In the genomic region with DNA sequence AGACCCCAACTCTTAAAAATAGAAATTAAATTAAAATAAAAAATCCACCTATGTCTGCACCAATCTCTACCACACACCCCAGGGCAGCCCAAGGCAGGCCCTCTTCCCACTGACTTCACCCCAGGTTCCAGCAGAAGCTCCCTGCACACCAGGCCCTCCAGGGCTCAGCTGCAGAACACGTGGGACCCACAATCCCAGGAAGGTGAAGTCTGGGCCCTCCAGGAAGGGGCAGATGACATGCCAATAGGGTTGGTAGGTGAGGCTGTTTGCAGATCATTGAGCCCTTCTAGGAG, we compare ENCODE assay signal across 32 cellular contexts. TPM values are rescaled to one million over a fixed set of nuclear protein-coding genes. Genes with fewer than 3 reads are reported as not detected.
"Had no signal": no experiment of that assay in that cellular context is flagged by ENCODE, and none has a peak within 500 bp of the region (broad histone marks: within the 10 kb centered on the region; RNA-seq: fewer than 3 reads in every experiment).

No MANE protein-coding gene starts in this region.

- H3K36me3 ChIP-seq: gastroesophageal sphincter, heart left ventricle, left lung, pancreas, right lobe of liver, stomach, tibial artery had no signal

- H2AFZ ChIP-seq: hepatocyte had no signal

- H3K9me3 ChIP-seq: gastroesophageal sphincter, heart left ventricle, left lung, pancreas, right lobe of liver, stomach, testis, tibial artery had no signal

- H3K4me2 ChIP-seq: hepatocyte, smooth muscle cell had no signal

- ATAC-seq: esophagus mucosa; gastroesophageal sphincter; heart left ventricle; left cardiac atrium; left lung; naive thymus-derived CD8-positive, alpha-beta T cell; pancreas; right lobe of liver had no signal

- H3K4me1 ChIP-seq: gastroesophageal sphincter, heart left ventricle, left lung, pancreas, right lobe of liver, stomach, tibial artery had no signal

- H3K27me3 ChIP-seq: hepatocyte, pancreas, right lobe of liver, testis had no signal

- H3K79me2 ChIP-seq: hepatocyte had no signal

- H3K27ac ChIP-seq: epithelial cell of prostate, gastroesophageal sphincter, heart left ventricle, hepatocyte, left lung, pancreas, right lobe of liver, stomach, testis, tibial artery had no signal

- DNase-seq: effector CD8-positive, alpha-beta T cell; endodermal cell; foreskin fibroblast; left cardiac atrium; mammary epithelial cell; mesendoderm; nephron progenitor cell; occipital lobe; stimulated activated CD4-positive, alpha-beta T cell treated with anti-CD3 and anti-CD28 coated beads, Interleukin-12 subunit alpha, Interleukin-12 subunit beta, amount 100 ng/mL, for 4 hours; stimulated activated CD4-positive, alpha-beta T cell treated with anti-CD3 and anti-CD28 coated beads, Interleukin-1b, Interleukin-23, amount 100 ng/mL, for 48 hours; stimulated activated CD4-positive, alpha-beta T cell treated with anti-CD3 and anti-CD28 coated beads, Interleukin-4, amount 100 ng/mL, for 1 hour; stimulated activated CD8-positive, alpha-beta memory T cell treated with anti-CD3 and anti-CD28 coated beads, Interleukin-4, amount 100 ng/mL, for 48 hours; stimulated activated naive CD4-positive, alpha-beta T cell treated with Interleukin-2 at 50 U/mL for 16 hours; stomach; testis had no signal

- H3K4me3 ChIP-seq: gastroesophageal sphincter, heart left ventricle, hepatocyte, left lung, pancreas, right lobe of liver, smooth muscle cell, stomach, testis, tibial artery had no signal

RNA-seq across cellular contexts. Expression of a gene that starts 19.2 kb away (rescaled TPM):
- total RNA-seq: esophagus mucosa; heart left ventricle; kidney epithelial cell; left cardiac atrium; left lung; lower leg skin; mammary epithelial cell; myocyte; naive thymus-derived CD8-positive, alpha-beta T cell; pancreas; progenitor cell of endocrine pancreas; right lobe of liver; smooth muscle cell; stomach; subcutaneous adipose tissue; urinary bladder had no signal
- polyA plus RNA-seq: heart left ventricle, mammary epithelial cell, smooth muscle cell, stomach, urinary bladder had no signal
